Comparison of ENCODE assay signal across 15 cellular contexts in the genomic region with DNA sequence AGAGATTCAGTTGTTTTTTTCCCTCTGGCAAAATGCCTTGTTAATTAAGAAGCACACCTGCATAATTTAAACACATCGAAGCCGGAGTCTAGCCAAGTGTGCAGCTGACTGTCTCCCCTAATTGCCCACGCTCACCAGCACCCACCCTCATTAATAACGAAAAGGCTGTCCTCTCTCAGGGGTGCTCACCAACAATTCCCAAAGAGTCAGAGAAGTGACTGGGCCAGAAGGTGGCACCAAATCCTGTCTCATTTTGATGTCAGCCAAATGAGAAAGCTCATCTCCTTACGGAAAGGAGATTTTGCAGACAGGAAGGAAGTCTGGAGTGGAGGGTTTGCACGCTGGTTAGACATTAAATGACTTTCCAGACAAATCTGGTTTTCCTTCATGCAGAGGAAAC.
DNase-seq lines count a peak whose midpoint lies in the region; ATAC-seq and TF ChIP-seq lines count a peak whose summit lies in the region.
"Had no signal": no experiment of that assay in that cellular context is flagged by ENCODE, and none has a peak within 500 bp of the region (broad histone marks: within the 10 kb centered on the region; RNA-seq: fewer than 3 reads in every experiment).

No MANE protein-coding gene starts in this region.

- no peak overlapping the region for H3K4me3 ChIP-seq in A673 (ENCODE audit: low read depth, low read length, poor library complexity, severe bottlenecking)
- no peak overlapping the region for H3K4me3 ChIP-seq in fibroblast of villous mesenchyme (ENCODE audit: low read depth, low read length)
- H3K4me3 ChIP-seq: BLaER1, GM12878, thoracic aorta had no signal

- POLR2A ChIA-PET in A673 (lab: Charles Lee; ENCODE audit: low non-redundant PET): no interaction called here

- CTCF ChIA-PET in A673 (lab: Charles Lee): interaction anchor here (0.7 to 1.2 kb wide), 2 partner anchors 156 to 331 kb away, joined by 3 to 7 read pairs; no protein-coding TSS in a partner anchor

- peak; percentile 53 for DNase-seq in A673 (ENCODE audit: low spot score)
- peak; percentile 44 for DNase-seq in HT-29 (ENCODE audit: low spot score)
- peak; percentile 59 for DNase-seq in RKO (ENCODE audit: low spot score)
- DNase-seq in fibroblast of villous mesenchyme (ENCODE audit: low read depth): peak; percentile 8
- no peak for DNase-seq in activated CD8-positive, alpha-beta memory T cell treated with anti-CD3 and anti-CD28 coated beads for 24 hours
- no peak for DNase-seq in progenitor cell of endocrine pancreas (ENCODE audit: low spot score, unreplicated experiment)
- DNase-seq in Right ventricle myocardium inferior (ENCODE audit: missing footprints): no peak
- no peak for DNase-seq in activated CD4-positive, alpha-beta T cell treated with anti-CD3 and anti-CD28 coated beads for 4 hours
- DNase-seq: cortex of kidney; NCI-H1694 treated with DMSO at 0.1 percent for 48 hours; stimulated activated CD4-positive, alpha-beta T cell treated with anti-CD3 and anti-CD28 coated beads, Interleukin-4, amount 100 ng/mL, for 1 hour had no signal

- peak; percentile 50 for TF ChIP-seq CTCF in A673 (conservative IDR thresholded peaks at IDR 0.05; ENCODE audit: low read depth, low read length)
- TF ChIP-seq CTCF in fibroblast of villous mesenchyme (IDR thresholded peaks at IDR 0.05; ENCODE audit: insufficient read depth, low read depth, low read length): peak; percentile 22
- no peak for TF ChIP-seq CTCF in progenitor cell of endocrine pancreas (IDR thresholded peaks at IDR 0.05; ENCODE audit: unreplicated experiment)

- peaks cover 52% of the 10 kb centered on the region for H3K9me3 Mint-ChIP-seq in progenitor cell of endocrine pancreas (ENCODE audit: low read depth)

- H3K27ac Mint-ChIP-seq in progenitor cell of endocrine pancreas: no peak overlapping the region

- H3K36me3 ChIP-seq in A673 (ENCODE audit: insufficient read depth, low read length, poor library complexity, severe bottlenecking): no peaks in the 10 kb centered on the region
- H3K36me3 ChIP-seq: BLaER1, neutrophil, thoracic aorta had no signal

- no peaks in the 10 kb centered on the region for H3K4me1 ChIP-seq in A673 (ENCODE audit: insufficient read depth, low read length, poor library complexity, severe bottlenecking)
- H3K4me1 ChIP-seq: BLaER1 had no signal

- intact Hi-C loops in A673 (cut with micrococcal nuclease; ENCODE audit: unreplicated experiment) (loop anchor here (5.0 kb wide), 1 partner anchor 65 kb away; no protein-coding TSS in a partner anchor), Right ventricle myocardium inferior (cut with DNase I) (no loop called here)

- no peak overlapping the region for H3K27ac ChIP-seq in A673 (ENCODE audit: low read depth, low read length, poor library complexity, severe bottlenecking)
- H3K27ac ChIP-seq: BLaER1, neutrophil, thoracic aorta had no signal

- no peaks in the 10 kb centered on the region for H3K4me1 Mint-ChIP-seq in progenitor cell of endocrine pancreas (ENCODE audit: low read depth)

- H3K27me3 ChIP-seq in A673 (replicated peaks; ENCODE audit: insufficient read depth, low read depth, low read length, poor library complexity): no peaks in the 10 kb centered on the region
- H3K27me3 ChIP-seq: BLaER1 had no signal

- H3K4me3 Mint-ChIP-seq in progenitor cell of endocrine pancreas (ENCODE audit: low read depth): no peak overlapping the region

- no peaks in the 10 kb centered on the region for H3K27me3 Mint-ChIP-seq in progenitor cell of endocrine pancreas

- BruUV-seq in A673 (replicated peaks; lab: Mats Ljungman, UMichigan): no TSS peak

- H3K9me3 ChIP-seq in A673 (ENCODE audit: low read depth, low read length, poor library complexity, severe bottlenecking): no peaks in the 10 kb centered on the region
- H3K9me3 ChIP-seq: BLaER1, neutrophil, thoracic aorta had no signal

- no peak for ATAC-seq in Right ventricle myocardium inferior
- ATAC-seq: GM12878 had no signal

- H3K36me3 Mint-ChIP-seq in progenitor cell of endocrine pancreas (ENCODE audit: insufficient read depth): peaks cover 3% of the 10 kb centered on the region

Comparison
In these comparisons a context has a peak if more than half of its experiments do, and no peak if none do; other contexts are left out.
1. DNase-seq: peak in A673 (single experiment), HT-29 (single experiment), RKO (single experiment) and fibroblast of villous mesenchyme (single experiment); none in activated CD8-positive, alpha-beta memory T cell treated with anti-CD3 and anti-CD28 coated beads for 24 hours (single experiment), progenitor cell of endocrine pancreas (single experiment), Right ventricle myocardium inferior (single experiment) and activated CD4-positive, alpha-beta T cell treated with anti-CD3 and anti-CD28 coated beads for 4 hours (0 of 2).